ENCODE assay signal across 10 cellular contexts in the genomic region with DNA sequence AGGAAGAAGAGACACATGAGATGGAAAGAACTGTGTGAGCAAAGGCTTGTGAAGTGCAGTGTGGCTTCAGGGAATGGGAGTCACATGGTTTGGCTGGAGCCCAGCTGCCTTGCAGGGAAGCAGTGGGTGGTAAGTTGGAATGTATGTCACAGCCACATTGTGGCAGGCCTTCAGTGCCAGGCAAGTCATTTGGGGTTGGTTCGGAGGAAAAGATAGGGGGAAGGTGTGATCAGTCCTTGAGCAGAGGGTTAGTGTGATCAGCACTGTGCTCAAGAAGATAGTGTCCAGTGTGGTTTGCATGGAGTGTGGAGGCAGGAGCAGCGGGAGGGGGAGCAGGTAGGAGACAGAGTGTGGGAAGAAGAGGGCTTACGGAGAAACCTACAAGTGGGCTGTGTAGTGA. TPM values are rescaled to one million over a fixed set of nuclear protein-coding genes. Genes with fewer than 3 reads are reported as not detected.
A peak's percentile ranks its signal among the peaks of the same experiment; 100 is the strongest.
DNase-seq lines count a peak whose midpoint lies in the region; ATAC-seq and TF ChIP-seq lines count a peak whose summit lies in the region.
"Had no signal": no experiment of that assay in that cellular context is flagged by ENCODE, and none has a peak within 500 bp of the region (broad histone marks: within the 10 kb centered on the region; RNA-seq: fewer than 3 reads in every experiment).

No MANE protein-coding gene starts in this region.

- H3K9me3 ChIP-seq in lower lobe of right lung = no peaks in the 10 kb centered on the region

- CTCF ChIA-PET in MCF 10A (lab: Yijun Ruan, JAX) = no interaction called here
- CTCF ChIA-PET in T-cell (lab: Charles Lee) = no interaction called here

- no peaks in the 10 kb centered on the region for H3K27me3 ChIP-seq in lower lobe of right lung (ENCODE audit: low read depth)

- peak; percentile 3; the same call in 1 of the 2 replicates for TF ChIP-seq RAD21 in Ishikawa (IDR thresholded peaks at IDR 0.05; ENCODE audit: low read depth)

- no peak overlapping the region for H3K27ac Mint-ChIP-seq in MCF 10A (ENCODE audit: low read depth, unreplicated experiment)
- peak overlapping the region in 1 of 2 donors; percentile 19 for H3K27ac Mint-ChIP-seq in T-cell

- 0 out of 2 replicates have a peak, but pooled peaks have one; percentile 36 for TF ChIP-seq EP300 in Ishikawa (IDR thresholded peaks at IDR 0.05; ENCODE audit: borderline replicate concordance)

- H3K4me1 Mint-ChIP-seq in MCF 10A (ENCODE audit: insufficient read depth, unreplicated experiment) (peaks cover 28% of the 10 kb centered on the region), T-cell (peaks cover 32 to 43% (median 33%) of the 10 kb centered on the region in 3 donors)

- H3K9me3 Mint-ChIP-seq in MCF 10A (ENCODE audit: unreplicated experiment) = no peaks in the 10 kb centered on the region
- peaks cover 0 to 4% (median 2%) of the 10 kb centered on the region in 3 donors for H3K9me3 Mint-ChIP-seq in T-cell

- peak; percentile 46 for DNase-seq in AG20443 (ENCODE audit: low spot score)
- peak; percentile 77 for DNase-seq in MCF 10A (ENCODE audit: unreplicated experiment)
- peak; percentile 71 for DNase-seq in lower lobe of right lung
- no peak for DNase-seq in NCI-H146 treated with DMSO at 0.1 percent for 48 hours (lab: John Stamatoyannopoulos, UW; ENCODE audit: unreplicated experiment)
- DNase-seq in T-cell = no peak
- DNase-seq: SHP77; stimulated activated naive CD4-positive, alpha-beta T cell had no signal

- no peak overlapping the region for H3K27ac ChIP-seq in lower lobe of right lung

- no TSS peak for BruUV-seq in MCF 10A (replicated peaks; lab: Mats Ljungman, UMichigan)

- no peak overlapping the region for H3K4me3 ChIP-seq in lower lobe of right lung

- H3K36me3 Mint-ChIP-seq in MCF 10A (ENCODE audit: insufficient read depth, unreplicated experiment) (no peaks in the 10 kb centered on the region), T-cell (peaks cover 35% of the 10 kb centered on the region)

- peak; percentile 47 to 48 for ATAC-seq in lower lobe of right lung
- no peak for ATAC-seq in GM19351 (IDR thresholded peaks at IDR 0.05; ENCODE audit: unreplicated experiment)
- no peak for ATAC-seq in GM19452 (IDR thresholded peaks at IDR 0.05; ENCODE audit: unreplicated experiment)
- no peak for ATAC-seq in T-cell (replicated peaks in 1 of 4)

- H3K27me3 Mint-ChIP-seq in MCF 10A (ENCODE audit: insufficient read depth, unreplicated experiment) (no peaks in the 10 kb centered on the region), T-cell (no peaks in the 10 kb centered on the region)

- intact Hi-C loops in MCF 10A (cut with micrococcal nuclease) = no loop called here
- intact Hi-C loops in lower lobe of right lung (cut with DNase I) = no loop called here

- no peak overlapping the region for H3K4me3 Mint-ChIP-seq in MCF 10A (ENCODE audit: unreplicated experiment)
- H3K4me3 Mint-ChIP-seq in T-cell = no peak overlapping the region

- POLR2A ChIA-PET in MCF 10A (lab: Yijun Ruan, JAX) (no interaction called here), T-cell (lab: Charles Lee) (no interaction called here)

- TF ChIP-seq CTCF in MCF 10A (IDR thresholded peaks at IDR 0.05; ENCODE audit: unreplicated experiment) (no peak), lower lobe of right lung (IDR thresholded peaks at IDR 0.05) (no peak)

- peaks cover 82% of the 10 kb centered on the region for H3K4me1 ChIP-seq in lower lobe of right lung

- no peaks in the 10 kb centered on the region for H3K36me3 ChIP-seq in lower lobe of right lung

TF ChIP-seq in Ishikawa, 13 proteins besides CTCF, POLR2A, EP300 and RAD21:
- no peak for TF ChIP-seq EGR1 (IDR thresholded peaks at IDR 0.05)
- TF ChIP-seq TAF1 (IDR thresholded peaks at IDR 0.05; ENCODE audit: low read depth) = no peak
- peak; percentile 92 for TF ChIP-seq NFIC (IDR thresholded peaks at IDR 0.05)
- TF ChIP-seq, protein P1, sequence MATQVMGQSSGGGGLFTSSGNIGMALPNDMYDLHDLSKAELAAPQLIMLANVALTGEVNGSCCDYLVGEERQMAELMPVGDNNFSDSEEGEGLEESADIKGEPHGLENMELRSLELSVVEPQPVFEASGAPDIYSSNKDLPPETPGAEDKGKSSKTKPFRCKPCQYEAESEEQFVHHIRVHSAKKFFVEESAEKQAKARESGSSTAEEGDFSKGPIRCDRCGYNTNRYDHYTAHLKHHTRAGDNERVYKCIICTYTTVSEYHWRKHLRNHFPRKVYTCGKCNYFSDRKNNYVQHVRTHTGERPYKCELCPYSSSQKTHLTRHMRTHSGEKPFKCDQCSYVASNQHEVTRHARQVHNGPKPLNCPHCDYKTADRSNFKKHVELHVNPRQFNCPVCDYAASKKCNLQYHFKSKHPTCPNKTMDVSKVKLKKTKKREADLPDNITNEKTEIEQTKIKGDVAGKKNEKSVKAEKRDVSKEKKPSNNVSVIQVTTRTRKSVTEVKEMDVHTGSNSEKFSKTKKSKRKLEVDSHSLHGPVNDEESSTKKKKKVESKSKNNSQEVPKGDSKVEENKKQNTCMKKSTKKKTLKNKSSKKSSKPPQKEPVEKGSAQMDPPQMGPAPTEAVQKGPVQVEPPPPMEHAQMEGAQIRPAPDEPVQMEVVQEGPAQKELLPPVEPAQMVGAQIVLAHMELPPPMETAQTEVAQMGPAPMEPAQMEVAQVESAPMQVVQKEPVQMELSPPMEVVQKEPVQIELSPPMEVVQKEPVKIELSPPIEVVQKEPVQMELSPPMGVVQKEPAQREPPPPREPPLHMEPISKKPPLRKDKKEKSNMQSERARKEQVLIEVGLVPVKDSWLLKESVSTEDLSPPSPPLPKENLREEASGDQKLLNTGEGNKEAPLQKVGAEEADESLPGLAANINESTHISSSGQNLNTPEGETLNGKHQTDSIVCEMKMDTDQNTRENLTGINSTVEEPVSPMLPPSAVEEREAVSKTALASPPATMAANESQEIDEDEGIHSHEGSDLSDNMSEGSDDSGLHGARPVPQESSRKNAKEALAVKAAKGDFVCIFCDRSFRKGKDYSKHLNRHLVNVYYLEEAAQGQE (IDR thresholded peaks at IDR 0.05; ENCODE audit: low read depth) = no peak
- no peak for TF ChIP-seq YY1 (IDR thresholded peaks at IDR 0.05; ENCODE audit: low read depth)
- TF ChIP-seq, protein P2, sequence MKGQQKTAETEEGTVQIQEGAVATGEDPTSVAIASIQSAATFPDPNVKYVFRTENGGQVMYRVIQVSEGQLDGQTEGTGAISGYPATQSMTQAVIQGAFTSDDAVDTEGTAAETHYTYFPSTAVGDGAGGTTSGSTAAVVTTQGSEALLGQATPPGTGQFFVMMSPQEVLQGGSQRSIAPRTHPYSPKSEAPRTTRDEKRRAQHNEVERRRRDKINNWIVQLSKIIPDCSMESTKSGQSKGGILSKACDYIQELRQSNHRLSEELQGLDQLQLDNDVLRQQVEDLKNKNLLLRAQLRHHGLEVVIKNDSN (IDR thresholded peaks at IDR 0.05) = peak; percentile 92
- TF ChIP-seq, protein P3, sequence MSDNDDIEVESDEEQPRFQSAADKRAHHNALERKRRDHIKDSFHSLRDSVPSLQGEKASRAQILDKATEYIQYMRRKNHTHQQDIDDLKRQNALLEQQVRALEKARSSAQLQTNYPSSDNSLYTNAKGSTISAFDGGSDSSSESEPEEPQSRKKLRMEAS (IDR thresholded peaks at IDR 0.05) = peak; percentile 78
- TF ChIP-seq CEBPB (IDR thresholded peaks at IDR 0.05) = no peak
- TF ChIP-seq TEAD4 (IDR thresholded peaks at IDR 0.05) = peak; percentile 77

RNA-seq across cellular contexts. Expression of a gene that starts 46.4 kb away (rescaled TPM):
- total RNA-seq in MCF 10A (2022) (54.3 and 58.9 TPM in 2 replicates), lower lobe of right lung (42.1 TPM), T-cell (10 to 100 TPM; 22.8 to 49.3 (median 28.3) TPM)

Comparison
In these comparisons a context has a peak if more than half of its experiments do, and no peak if none do; other contexts are left out.
1. DNase-seq: peak in AG20443 (single experiment), MCF 10A (single experiment) and lower lobe of right lung (single experiment); none in NCI-H146 treated with DMSO at 0.1 percent for 48 hours (single experiment) and T-cell (0 of 34).
2. ATAC-seq: peak in lower lobe of right lung (2 of 2); none in GM19351 (single experiment), GM19452 (single experiment) and T-cell (0 of 4).